Comparison of ENCODE assay signal across 15 cellular contexts in genomic region chr7:122166708-122167107, GRCh38. TPM values are rescaled to one million over a fixed set of nuclear protein-coding genes. Genes with fewer than 3 reads are reported as not detected.
A peak's percentile ranks its signal among the peaks of the same experiment; 100 is the strongest.
DNase-seq lines count a peak whose midpoint lies in the region; ATAC-seq, FAIRE-seq and TF ChIP-seq lines count a peak whose summit lies in the region.
"Had no signal": no experiment of that assay in that cellular context is flagged by ENCODE, and none has a peak within 500 bp of the region (broad histone marks: within the 10 kb centered on the region; RNA-seq: fewer than 3 reads in every experiment).

No MANE protein-coding gene starts in this region.

- H3K4me3 Mint-ChIP-seq in naive thymus-derived CD4-positive, alpha-beta T cell: no peak overlapping the region
- H3K4me3 Mint-ChIP-seq: activated naive CD4-positive, alpha-beta T cell treated with anti-CD3 and anti-CD28 coated beads for 36 hours; stimulated activated naive B cell treated with anti-CD40 and anti-IgM and Interleukin-4, amounts not matched to agents 10 μg/mL and 1 μg/mL and 100 μg/mL, for 72 hours had no signal

- no peak for ATAC-seq in naive thymus-derived CD4-positive, alpha-beta T cell
- no peak for ATAC-seq in gastroesophageal sphincter
- ATAC-seq: stimulated activated naive B cell treated with anti-CD40 and anti-IgM and Interleukin-4, amounts not matched to agents 10 μg/mL and 1 μg/mL and 100 μg/mL, for 72 hours had no signal

- H3K27ac ChIP-seq in endothelial cell of umbilical vein (ENCODE audit: insufficient read depth, low read depth, low read length): no peak overlapping the region
- no peak overlapping the region for H3K27ac ChIP-seq in naive thymus-derived CD4-positive, alpha-beta T cell (ENCODE audit: low read depth, low read length)
- H3K27ac ChIP-seq in gastroesophageal sphincter: no peak overlapping the region
- H3K27ac ChIP-seq: BLaER1 treated with 17β-estradiol and CSF1 and Interleukin-3, amounts not matched to agents 10 nM and 100 nM; WERI-Rb-1 had no signal

- H3K9me1 ChIP-seq in endothelial cell of umbilical vein (replicated peaks; ENCODE audit: control insufficient read depth, extremely low read depth, insufficient read depth, low read length): no peaks in the 10 kb centered on the region

- peak; percentile 59 for FAIRE-seq in endothelial cell of umbilical vein (lab: Jason Lieb, UNC)
- FAIRE-seq: islet of Langerhans had no signal

- H3K9me3 ChIP-seq in endothelial cell of umbilical vein (replicated peaks; ENCODE audit: control insufficient read depth, insufficient read depth, low read length) (no peaks in the 10 kb centered on the region), gastroesophageal sphincter (no peaks in the 10 kb centered on the region)
- no peaks in the 10 kb centered on the region for H3K9me3 ChIP-seq in naive thymus-derived CD4-positive, alpha-beta T cell (ENCODE audit: control insufficient read depth in 2 of 3, low read length in 3 of 3)
- H3K9me3 ChIP-seq: BLaER1 treated with 17β-estradiol and CSF1 and Interleukin-3, amounts not matched to agents 10 nM and 100 nM had no signal

- H3K36me3 Mint-ChIP-seq in naive thymus-derived CD4-positive, alpha-beta T cell: no peaks in the 10 kb centered on the region
- H3K36me3 Mint-ChIP-seq: stimulated activated naive B cell treated with anti-CD40 and anti-IgM and Interleukin-4, amounts not matched to agents 10 μg/mL and 1 μg/mL and 100 μg/mL, for 72 hours had no signal

- H3K9ac ChIP-seq in endothelial cell of umbilical vein (replicated peaks; ENCODE audit: extremely low read depth, insufficient read depth, low read length): no peak overlapping the region
- H3K9ac ChIP-seq: BLaER1 treated with 17β-estradiol and CSF1 and Interleukin-3, amounts not matched to agents 10 nM and 100 nM had no signal

- H3K4me1 Mint-ChIP-seq in naive thymus-derived CD4-positive, alpha-beta T cell: no peaks in the 10 kb centered on the region
- H3K4me1 Mint-ChIP-seq: stimulated activated naive B cell treated with anti-CD40 and anti-IgM and Interleukin-4, amounts not matched to agents 10 μg/mL and 1 μg/mL and 100 μg/mL, for 72 hours had no signal

- DNase-seq in COLO829 (ENCODE audit: low spot score) (peak; percentile 47), M059J (ENCODE audit: low read depth) (peak; percentile 27), endothelial cell of umbilical vein (ENCODE audit: low read depth, low spot score) (peak; percentile 63), non-pigmented ciliary epithelial cell (ENCODE audit: low read depth) (peak; percentile 66), GM20000 (ENCODE audit: low spot score) (no peak), NCI-H82 treated with DMSO at 0.1 percent for 48 hours (lab: John Stamatoyannopoulos, UW; ENCODE audit: unreplicated experiment) (no peak)
- DNase-seq in naive thymus-derived CD4-positive, alpha-beta T cell: no peak
- DNase-seq: activated naive CD4-positive, alpha-beta T cell treated with anti-CD3 and anti-CD28 coated beads for 36 hours; NCI-H2171; stimulated activated CD4-positive, alpha-beta T cell treated with anti-CD3 and anti-CD28 coated beads, Interleukin-4, amount 100 ng/mL, for 4 hours; stimulated activated naive B cell treated with anti-CD40 and anti-IgM and Interleukin-4, amounts not matched to agents 10 μg/mL and 1 μg/mL and 100 μg/mL, for 72 hours; WERI-Rb-1 had no signal

- BruUV-seq in endothelial cell of umbilical vein (replicated peaks; lab: Mats Ljungman, UMichigan): no TSS peak

- H3K4me2 ChIP-seq in endothelial cell of umbilical vein (ENCODE audit: insufficient read depth, low read length): peak overlapping the region; percentile 62
- H3K4me2 ChIP-seq: BLaER1 treated with 17β-estradiol and CSF1 and Interleukin-3, amounts not matched to agents 10 nM and 100 nM had no signal

- intact Hi-C loops in endothelial cell of umbilical vein (cut with micrococcal nuclease): no loop called here
- intact Hi-C loops in naive thymus-derived CD4-positive, alpha-beta T cell (cut with micrococcal nuclease): no loop called here

- peaks cover 0 to 4% (median 0%) of the 10 kb centered on the region in 5 donors for H3K27me3 Mint-ChIP-seq in naive thymus-derived CD4-positive, alpha-beta T cell

- H3K4me3 ChIP-seq in endothelial cell of umbilical vein (replicated peaks in 1 of 3; ENCODE audit: insufficient read depth in 1 of 3, low read depth in 1 of 3, low read length in 3 of 3) (no peak overlapping the region), gastroesophageal sphincter (no peak overlapping the region)
- no peak overlapping the region for H3K4me3 ChIP-seq in naive thymus-derived CD4-positive, alpha-beta T cell (ENCODE audit: low read length)
- H3K4me3 ChIP-seq: BLaER1 treated with 17β-estradiol and CSF1 and Interleukin-3, amounts not matched to agents 10 nM and 100 nM had no signal

- 0 to 13% methylated on average over 1 of the region's 1 CpG for WGBS in gastroesophageal sphincter (ENCODE audit: low coverage in 1 of 2), 2 donors

- no peak for TF ChIP-seq EP300 in gastroesophageal sphincter (IDR thresholded peaks at IDR 0.05)

- no peaks in the 10 kb centered on the region for H4K20me1 ChIP-seq in endothelial cell of umbilical vein (replicated peaks; ENCODE audit: control insufficient read depth, extremely low read depth, insufficient read depth, low read length)
- H4K20me1 ChIP-seq: BLaER1 treated with 17β-estradiol and CSF1 and Interleukin-3, amounts not matched to agents 10 nM and 100 nM had no signal

- CTCF ChIA-PET in endothelial cell of umbilical vein (lab: Charles Lee): interaction anchor here (1.1 to 1.6 kb wide), 2 partner anchors 10 to 30 kb away, joined by 4 to 5 read pairs; no protein-coding TSS in a partner anchor
- CTCF ChIA-PET in naive thymus-derived CD4-positive, alpha-beta T cell (lab: Charles Lee): no interaction called here

- TF ChIP-seq CTCF in endothelial cell of umbilical vein (IDR thresholded peaks at IDR 0.05; ENCODE audit: extremely low read depth in 1 of 2, insufficient read depth in 1 of 2, low read depth in 1 of 2, low read length in 2 of 2): no peak
- no peak for TF ChIP-seq CTCF in GM20000 (IDR thresholded peaks at IDR 0.05; ENCODE audit: extremely low read depth, missing control alignments)
- TF ChIP-seq CTCF in gastroesophageal sphincter (IDR thresholded peaks at IDR 0.05): no peak

- H3K9me3 Mint-ChIP-seq in naive thymus-derived CD4-positive, alpha-beta T cell: peaks cover 0 to 5% (median 0%) of the 10 kb centered on the region in 11 donors
- H3K9me3 Mint-ChIP-seq: activated naive CD4-positive, alpha-beta T cell treated with anti-CD3 and anti-CD28 coated beads for 36 hours; stimulated activated naive B cell treated with anti-CD40 and anti-IgM and Interleukin-4, amounts not matched to agents 10 μg/mL and 1 μg/mL and 100 μg/mL, for 72 hours had no signal

- no peaks in the 10 kb centered on the region for H3K79me2 ChIP-seq in endothelial cell of umbilical vein (ENCODE audit: control insufficient read depth, insufficient read depth, low read length)

- no peaks in the 10 kb centered on the region for H3K36me3 ChIP-seq in endothelial cell of umbilical vein (ENCODE audit: control insufficient read depth in 2 of 2, extremely low read depth in 1 of 2, insufficient read depth in 2 of 2, low read length in 2 of 2)
- H3K36me3 ChIP-seq in naive thymus-derived CD4-positive, alpha-beta T cell (ENCODE audit: control insufficient read depth in 2 of 3, insufficient read depth in 3 of 3, low read length in 3 of 3): no peaks in the 10 kb centered on the region
- no peaks in the 10 kb centered on the region for H3K36me3 ChIP-seq in gastroesophageal sphincter
- H3K36me3 ChIP-seq: BLaER1 treated with 17β-estradiol and CSF1 and Interleukin-3, amounts not matched to agents 10 nM and 100 nM; WERI-Rb-1 had no signal

- no peaks in the 10 kb centered on the region for H3K27me3 ChIP-seq in endothelial cell of umbilical vein (ENCODE audit: control insufficient read depth in 2 of 2, insufficient read depth in 2 of 2, low read length in 2 of 2)
- H3K27me3 ChIP-seq in naive thymus-derived CD4-positive, alpha-beta T cell (ENCODE audit: control insufficient read depth in 2 of 2, insufficient read depth in 2 of 2, low read length in 2 of 2): no peaks in the 10 kb centered on the region
- no peaks in the 10 kb centered on the region for H3K27me3 ChIP-seq in gastroesophageal sphincter
- H3K27me3 ChIP-seq: BLaER1 treated with 17β-estradiol and CSF1 and Interleukin-3, amounts not matched to agents 10 nM and 100 nM had no signal

- peaks cover 7% of the 10 kb centered on the region for H3K4me1 ChIP-seq in endothelial cell of umbilical vein (ENCODE audit: control insufficient read depth, extremely low read depth, insufficient read depth, low read length)
- H3K4me1 ChIP-seq in naive thymus-derived CD4-positive, alpha-beta T cell (ENCODE audit: control insufficient read depth in 2 of 2, insufficient read depth in 2 of 2, low read length in 2 of 2): no peaks in the 10 kb centered on the region
- H3K4me1 ChIP-seq in gastroesophageal sphincter: no peaks in the 10 kb centered on the region

- POLR2A ChIA-PET in endothelial cell of umbilical vein (lab: Charles Lee): no interaction called here
- POLR2A ChIA-PET in naive thymus-derived CD4-positive, alpha-beta T cell (lab: Charles Lee): no interaction called here

- no peak overlapping the region for H2AFZ ChIP-seq in endothelial cell of umbilical vein (ENCODE audit: low read depth, low read length)

- dilution Hi-C loops in endothelial cell of umbilical vein (cut with MboI; ENCODE audit: extremely low pct_ligation_motif_present, low sequenced_read_pairs): no loop called here

- no peak for TF ChIP-seq POLR2A in endothelial cell of umbilical vein (IDR thresholded peaks at IDR 0.05; ENCODE audit: low read depth, low read length)
- no peak for TF ChIP-seq POLR2A in gastroesophageal sphincter (IDR thresholded peaks at IDR 0.05)

- no peak overlapping the region for H3K27ac Mint-ChIP-seq in naive thymus-derived CD4-positive, alpha-beta T cell
- H3K27ac Mint-ChIP-seq: activated naive CD4-positive, alpha-beta T cell treated with anti-CD3 and anti-CD28 coated beads for 36 hours; stimulated activated naive B cell treated with anti-CD40 and anti-IgM and Interleukin-4, amounts not matched to agents 10 μg/mL and 1 μg/mL and 100 μg/mL, for 72 hours had no signal

RNA-seq across cellular contexts. Expression of gene AASS, which starts 22.7 kb away (rescaled TPM):
- 2.4 and 4.7 TPM in 2 replicates for total RNA-seq in M059J (2014; rRNA removed; shearing (Covaris generic))
- 27.8 and 30.1 TPM in 2 replicates for total RNA-seq in endothelial cell of umbilical vein
- 7.9 and 11.1 TPM in 2 replicates for polyA plus RNA-seq in endothelial cell of umbilical vein
- 4.8 and 5.3 TPM in 2 replicates for polyA plus RNA-seq in endothelial cell of umbilical vein (2011; cell fraction: cytosol; rRNA removed)
- polyA plus RNA-seq in endothelial cell of umbilical vein (2011; cell fraction: nucleus; rRNA removed): 44.7 and 49.0 TPM in 2 replicates
- 19.0 and 19.8 TPM in 2 replicates for polyA plus RNA-seq in endothelial cell of umbilical vein (2012)
- polyA minus RNA-seq in endothelial cell of umbilical vein: 35.9 and 42.6 TPM in 2 replicates
- polyA minus RNA-seq in endothelial cell of umbilical vein (2011; cell fraction: cytosol; rRNA and poly(A)+ RNA removed): 0.31 TPM
- polyA minus RNA-seq in endothelial cell of umbilical vein (2011; cell fraction: nucleus; rRNA and poly(A)+ RNA removed): 44.5 and 55.2 TPM in 2 replicates
- 1 to 10 TPM in 4 of 5 experiments, under 1 TPM in 1; 0.94 to 4.1 (median 3.4) TPM for total RNA-seq in naive thymus-derived CD4-positive, alpha-beta T cell
- polyA plus RNA-seq in naive thymus-derived CD4-positive, alpha-beta T cell: 1 to 10 TPM in 1 of 2 donors, under 1 TPM in 1; 0.31 to 2.0 TPM
- 100 to 1,000 TPM in 1 of 4 donors, 10 to 100 TPM in 3; 20.0 to 108 (median 55.0) TPM for total RNA-seq in gastroesophageal sphincter

Comparison
In these comparisons a context has a peak if more than half of its experiments do, and no peak if none do; other contexts are left out.
1. DNase-seq: peak in COLO829 (single experiment), M059J (single experiment), endothelial cell of umbilical vein (single experiment) and non-pigmented ciliary epithelial cell (single experiment); none in GM20000 (single experiment), naive thymus-derived CD4-positive, alpha-beta T cell (0 of 9) and NCI-H82 treated with DMSO at 0.1 percent for 48 hours (single experiment).